Comparison of ENCODE assay signal across 12 cellular contexts in genomic region chr3:60262546-60262945, GRCh38.
DNase-seq lines count a peak whose midpoint lies in the region; ATAC-seq and TF ChIP-seq lines count a peak whose summit lies in the region.
"Had no signal": no experiment of that assay in that cellular context is flagged by ENCODE, and none has a peak within 500 bp of the region (broad histone marks: within the 10 kb centered on the region; RNA-seq: fewer than 3 reads in every experiment).

No MANE protein-coding gene starts in this region.

- TF ChIP-seq CTCF in DND-41 (IDR thresholded peaks at IDR 0.05; ENCODE audit: borderline replicate concordance, extremely low read depth, low read length, poor library complexity, severe bottlenecking) (no peak), mammary epithelial cell (conservative IDR thresholded peaks at IDR 0.05 in 1 of 2, IDR thresholded peaks at IDR 0.05 in 1 of 2; ENCODE audit: extremely low read depth in 1 of 2, insufficient read depth in 1 of 2, low read depth in 1 of 2, low read length in 2 of 2) (no peak)

- H3K27ac ChIP-seq in DND-41 (ENCODE audit: low read length) (peak overlapping the region; percentile 91), mammary epithelial cell (ENCODE audit: insufficient read depth, low read depth, low read length) (no peak overlapping the region)
- H3K27ac ChIP-seq in naive thymus-derived CD4-positive, alpha-beta T cell (ENCODE audit: low read depth, low read length) = no peak overlapping the region
- H3K27ac ChIP-seq: 22Rv1, GM23248 had no signal

- peak overlapping the region; percentile 56 for H3K27ac Mint-ChIP-seq in T-helper 1 cell treated with Interleukin-12 subunit alpha and Interleukin-12 subunit beta and Interleukin-4 antibody, amounts not matched to agents 30 μg/mL and 1 μg/mL, for 36 hours
- H3K27ac Mint-ChIP-seq in activated naive CD4-positive, alpha-beta T cell treated with anti-CD3 and anti-CD28 coated beads, Interleukin-2, amount 50 U/mL, for 24 hours = peak overlapping the region; percentile 93
- H3K27ac Mint-ChIP-seq in naive thymus-derived CD4-positive, alpha-beta T cell = peak overlapping the region; percentile 24 to 90 (median 83)

- H3K4me1 Mint-ChIP-seq in T-helper 1 cell treated with Interleukin-12 subunit alpha and Interleukin-12 subunit beta and Interleukin-4 antibody, amounts not matched to agents 30 μg/mL and 1 μg/mL, for 36 hours (ENCODE audit: low read depth) = peaks cover 12% of the 10 kb centered on the region
- H3K4me1 Mint-ChIP-seq in activated naive CD4-positive, alpha-beta T cell treated with anti-CD3 and anti-CD28 coated beads, Interleukin-2, amount 50 U/mL, for 24 hours = peaks cover 51% of the 10 kb centered on the region
- peaks cover 9 to 68% (median 52%) of the 10 kb centered on the region in 7 donors for H3K4me1 Mint-ChIP-seq in naive thymus-derived CD4-positive, alpha-beta T cell

- in situ Hi-C loops in mammary epithelial cell (cut with MboI; ENCODE audit: low sequenced_read_pairs in 2 of 2) = no loop called here

- no peaks in the 10 kb centered on the region for H3K27me3 Mint-ChIP-seq in T-helper 1 cell treated with Interleukin-12 subunit alpha and Interleukin-12 subunit beta and Interleukin-4 antibody, amounts not matched to agents 30 μg/mL and 1 μg/mL, for 36 hours (ENCODE audit: low read depth)
- H3K27me3 Mint-ChIP-seq in activated naive CD4-positive, alpha-beta T cell treated with anti-CD3 and anti-CD28 coated beads, Interleukin-2, amount 50 U/mL, for 24 hours = no peaks in the 10 kb centered on the region
- no peaks in the 10 kb centered on the region for H3K27me3 Mint-ChIP-seq in naive thymus-derived CD4-positive, alpha-beta T cell

- CTCF ChIA-PET in naive thymus-derived CD4-positive, alpha-beta T cell (lab: Charles Lee) = interaction anchor here (0.7 to 0.8 kb wide), 2 partner anchors 44 to 687 kb away, joined by 3 read pairs; no protein-coding TSS in a partner anchor
- CTCF ChIA-PET in mammary epithelial cell (lab: Charles Lee; ENCODE audit: low non-redundant PET) = no interaction called here

- peaks cover 7% of the 10 kb centered on the region for H3K36me3 Mint-ChIP-seq in T-helper 1 cell treated with Interleukin-12 subunit alpha and Interleukin-12 subunit beta and Interleukin-4 antibody, amounts not matched to agents 30 μg/mL and 1 μg/mL, for 36 hours (ENCODE audit: low read depth)
- peaks cover 2% of the 10 kb centered on the region for H3K36me3 Mint-ChIP-seq in activated naive CD4-positive, alpha-beta T cell treated with anti-CD3 and anti-CD28 coated beads, Interleukin-2, amount 50 U/mL, for 24 hours
- peaks cover 0 to 13% (median 0%) of the 10 kb centered on the region in 5 donors for H3K36me3 Mint-ChIP-seq in naive thymus-derived CD4-positive, alpha-beta T cell

- DNase-seq in T-helper 1 cell (no peak), DND-41 (peak; percentile 57), DMS153 (lab: John Stamatoyannopoulos, UW) (no peak), mammary epithelial cell (no peak)
- DNase-seq in activated naive CD4-positive, alpha-beta T cell (lab: John Stamatoyannopoulos, UW) = no peak
- peak in 4 of 9 donors; percentile 11 to 37 (median 32) for DNase-seq in naive thymus-derived CD4-positive, alpha-beta T cell

- POLR2A ChIA-PET in naive thymus-derived CD4-positive, alpha-beta T cell (lab: Charles Lee) = no interaction called here

- no peaks in the 10 kb centered on the region for H4K20me1 ChIP-seq in DND-41 (ENCODE audit: insufficient read depth, low read length)
- no peaks in the 10 kb centered on the region for H4K20me1 ChIP-seq in mammary epithelial cell (ENCODE audit: insufficient read depth, low read length)

- H3K27me3 ChIP-seq in DND-41 (ENCODE audit: insufficient read depth, low read length, poor library complexity) (no peaks in the 10 kb centered on the region), mammary epithelial cell (ENCODE audit: insufficient read depth, low read length) (no peaks in the 10 kb centered on the region)
- no peaks in the 10 kb centered on the region for H3K27me3 ChIP-seq in naive thymus-derived CD4-positive, alpha-beta T cell (ENCODE audit: control insufficient read depth in 2 of 2, insufficient read depth in 2 of 2, low read length in 2 of 2)

- no TSS peak for BruUV-seq in mammary epithelial cell (replicated peaks; lab: Mats Ljungman, UMichigan)

- dilution Hi-C loops in mammary epithelial cell (cut with HindIII; ENCODE audit: low sequenced_read_pairs) = no loop called here

- peaks cover 64% of the 10 kb centered on the region for H3K4me1 ChIP-seq in DND-41 (ENCODE audit: insufficient read depth, low read length)
- peaks cover 0 to 12% of the 10 kb centered on the region in 2 donors for H3K4me1 ChIP-seq in naive thymus-derived CD4-positive, alpha-beta T cell (ENCODE audit: control insufficient read depth in 2 of 2, insufficient read depth in 2 of 2, low read length in 2 of 2)
- no peaks in the 10 kb centered on the region for H3K4me1 ChIP-seq in mammary epithelial cell (ENCODE audit: insufficient read depth, low read length)

- no peaks in the 10 kb centered on the region for H3K79me2 ChIP-seq in DND-41 (ENCODE audit: insufficient read depth, low read length)
- no peaks in the 10 kb centered on the region for H3K79me2 ChIP-seq in mammary epithelial cell (ENCODE audit: insufficient read depth, low read length)

- peaks cover 16% of the 10 kb centered on the region for H3K9me3 Mint-ChIP-seq in T-helper 1 cell treated with Interleukin-12 subunit alpha and Interleukin-12 subunit beta and Interleukin-4 antibody, amounts not matched to agents 30 μg/mL and 1 μg/mL, for 36 hours
- peaks cover 4% of the 10 kb centered on the region for H3K9me3 Mint-ChIP-seq in activated naive CD4-positive, alpha-beta T cell treated with anti-CD3 and anti-CD28 coated beads, Interleukin-2, amount 50 U/mL, for 24 hours
- H3K9me3 Mint-ChIP-seq in naive thymus-derived CD4-positive, alpha-beta T cell = peaks cover 0 to 19% (median 0%) of the 10 kb centered on the region in 11 donors

- H3K36me3 ChIP-seq in DND-41 (ENCODE audit: insufficient read depth, low read length) (no peaks in the 10 kb centered on the region), mammary epithelial cell (ENCODE audit: insufficient read depth, low read length) (no peaks in the 10 kb centered on the region)
- no peaks in the 10 kb centered on the region for H3K36me3 ChIP-seq in naive thymus-derived CD4-positive, alpha-beta T cell (ENCODE audit: control insufficient read depth in 2 of 3, insufficient read depth in 3 of 3, low read length in 3 of 3)

- ATAC-seq in DND-41 (ENCODE audit: insufficient read depth, low read depth) = peak; percentile 89
- ATAC-seq in naive thymus-derived CD4-positive, alpha-beta T cell = no peak
- ATAC-seq: GM12878, HCT116 had no signal

- H3K9ac ChIP-seq in DND-41 (ENCODE audit: low read depth, low read length) (peak overlapping the region; percentile 32), mammary epithelial cell (ENCODE audit: insufficient read depth, low read length) (no peak overlapping the region)
- H3K9ac ChIP-seq: GM23248 had no signal

- 0 out of 2 replicates have a peak overlapping the region, but pooled peaks have one; percentile 18 for H2AFZ ChIP-seq in DND-41 (ENCODE audit: low read depth, low read length)
- H2AFZ ChIP-seq in mammary epithelial cell (ENCODE audit: low read depth, low read length) = no peak overlapping the region
- H2AFZ ChIP-seq: GM23248 had no signal

- H3K4me3 ChIP-seq in DND-41 (ENCODE audit: low read depth in 1 of 2, low read length in 2 of 2) (no peak overlapping the region), mammary epithelial cell (replicated peaks in 1 of 3; ENCODE audit: insufficient read depth in 1 of 3, low read depth in 2 of 3, low read length in 3 of 3) (no peak overlapping the region)
- H3K4me3 ChIP-seq in naive thymus-derived CD4-positive, alpha-beta T cell (ENCODE audit: low read length) = no peak overlapping the region
- H3K4me3 ChIP-seq: GM12878, GM23248 had no signal

- peak overlapping the region; percentile 10; the same call in 1 of the 2 replicates for H3K4me2 ChIP-seq in DND-41 (ENCODE audit: insufficient read depth, low read length)
- H3K4me2 ChIP-seq in mammary epithelial cell (ENCODE audit: insufficient read depth, low read depth, low read length) = no peak overlapping the region

- peaks cover 13% of the 10 kb centered on the region for H3K9me3 ChIP-seq in DND-41 (ENCODE audit: insufficient read depth, low read length, severe bottlenecking)
- H3K9me3 ChIP-seq in naive thymus-derived CD4-positive, alpha-beta T cell (ENCODE audit: control insufficient read depth in 2 of 3, low read length in 3 of 3) = no peaks in the 10 kb centered on the region
- H3K9me3 ChIP-seq in mammary epithelial cell (replicated peaks; ENCODE audit: insufficient read depth, low read length) = no peaks in the 10 kb centered on the region

- intact Hi-C loops in naive thymus-derived CD4-positive, alpha-beta T cell (cut with micrococcal nuclease) = no loop called here
- intact Hi-C loops in mammary epithelial cell (cut with micrococcal nuclease) = no loop called here

- 91% methylated on average over 2 of the region's 2 CpGs for WGBS in mammary epithelial cell (ENCODE audit: low coverage, missing lambda C conversion rate)

- no peak overlapping the region for H3K4me3 Mint-ChIP-seq in T-helper 1 cell treated with Interleukin-12 subunit alpha and Interleukin-12 subunit beta and Interleukin-4 antibody, amounts not matched to agents 30 μg/mL and 1 μg/mL, for 36 hours
- peak overlapping the region; percentile 47 for H3K4me3 Mint-ChIP-seq in activated naive CD4-positive, alpha-beta T cell treated with anti-CD3 and anti-CD28 coated beads, Interleukin-2, amount 50 U/mL, for 24 hours
- peak overlapping the region in 7 of 10 donors; percentile 7 to 61 (median 49) for H3K4me3 Mint-ChIP-seq in naive thymus-derived CD4-positive, alpha-beta T cell
